Comparison of ENCODE assay signal across 10 cellular contexts in the genomic region with DNA sequence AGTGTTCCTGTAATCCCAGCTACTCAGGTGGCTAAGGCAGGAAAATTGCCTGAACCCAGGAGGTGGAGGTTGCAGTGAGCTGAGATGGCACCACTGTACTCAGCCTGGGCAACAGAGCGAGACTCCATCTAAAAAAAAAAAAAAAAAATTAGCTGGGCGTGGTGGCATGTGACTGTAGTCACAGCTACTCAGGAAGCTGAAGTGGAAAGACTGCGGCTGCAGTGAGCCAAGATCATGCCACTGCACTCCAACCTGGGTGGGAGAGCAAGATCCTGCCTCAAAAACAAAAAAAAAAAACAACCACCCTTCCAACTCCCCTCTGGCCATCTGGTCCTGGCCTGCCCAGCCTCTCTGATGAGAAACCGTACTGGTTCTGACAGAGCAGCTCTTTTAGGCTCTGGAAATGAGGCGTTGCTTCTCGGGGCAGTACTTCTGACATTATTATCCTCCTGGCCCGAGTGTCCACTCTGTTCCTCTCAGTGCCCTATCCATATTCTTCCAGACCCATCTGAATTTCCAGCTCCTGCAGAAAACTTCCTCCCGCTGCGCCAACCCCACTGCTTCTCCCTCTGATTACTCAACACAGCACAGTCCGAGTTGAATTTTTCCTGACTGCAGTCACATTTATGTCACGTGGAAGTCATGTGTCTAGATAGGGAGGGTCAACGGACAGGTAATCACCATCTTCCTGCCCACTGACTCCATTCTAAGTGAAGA. TPM values are rescaled to one million over a fixed set of nuclear protein-coding genes. Genes with fewer than 3 reads are reported as not detected.
DNase-seq lines count a peak whose midpoint lies in the region; ATAC-seq and TF ChIP-seq lines count a peak whose summit lies in the region.
"Had no signal": no experiment of that assay in that cellular context is flagged by ENCODE, and none has a peak within 500 bp of the region (broad histone marks: within the 10 kb centered on the region; RNA-seq: fewer than 3 reads in every experiment).

No MANE protein-coding gene starts in this region.

- H3K36me3 ChIP-seq in gastroesophageal sphincter (peaks cover 0 to 63% of the 10 kb centered on the region in 2 donors), prostate gland (peaks cover 4 to 13% of the 10 kb centered on the region in 2 donors)

- 60 to 61% methylated on average over 5 to 12 of the region's 12 CpGs for WGBS in gastroesophageal sphincter (ENCODE audit: low coverage in 1 of 2), 2 donors
- 34% methylated on average over 12 of the region's 12 CpGs for WGBS in prostate gland

- H3K9me3 ChIP-seq in gastroesophageal sphincter (no peaks in the 10 kb centered on the region), prostate gland (no peaks in the 10 kb centered on the region)

- H3K4me3 ChIP-seq in gastroesophageal sphincter = no peak overlapping the region
- H3K4me3 ChIP-seq in prostate gland = no peak overlapping the region

- DNase-seq in EL (peak; percentile 62), prostate gland (ENCODE audit: low spot score) (peak; percentile 31), NCI-H1048 (lab: John Stamatoyannopoulos, UW) (no peak), SKM-1 (lab: John Stamatoyannopoulos, UW; ENCODE audit: unreplicated experiment) (no peak), HuH-7.5 (ENCODE audit: low spot score) (no peak)
- DNase-seq in activated T-helper 2 cell treated with anti-CD3 and anti-CD28 coated beads, Interferon-gamma antibody, Interleukin-2, Interleukin-4, amounts not matched to agents 10 μg/mL and 5 μg/mL and 100 μg/mL, durations not matched to agents 14 hours and 24 hours and 36 hours (ENCODE audit: low spot score) = no peak
- DNase-seq: NCI-H2081 treated with DMSO at 0.1 percent for 48 hours; stimulated activated naive CD4-positive, alpha-beta T cell had no signal

- TF ChIP-seq EP300 in gastroesophageal sphincter (IDR thresholded peaks at IDR 0.05) = no peak

- H3K9me3 Mint-ChIP-seq in activated T-helper 2 cell treated with anti-CD3 and anti-CD28 coated beads, Interferon-gamma antibody, Interleukin-2, Interleukin-4, amounts not matched to agents 10 μg/mL and 5 μg/mL and 100 μg/mL, durations not matched to agents 14 hours and 24 hours and 36 hours = no peaks in the 10 kb centered on the region

- H3K4me1 ChIP-seq in gastroesophageal sphincter (peaks cover 0 to 56% (median 3%) of the 10 kb centered on the region in 3 donors), prostate gland (replicated peaks) (peaks cover 11% of the 10 kb centered on the region)

- H3K36me3 Mint-ChIP-seq in activated T-helper 2 cell treated with anti-CD3 and anti-CD28 coated beads, Interferon-gamma antibody, Interleukin-2, Interleukin-4, amounts not matched to agents 10 μg/mL and 5 μg/mL and 100 μg/mL, durations not matched to agents 14 hours and 24 hours and 36 hours (ENCODE audit: low read depth) = peaks cover 37% of the 10 kb centered on the region

- H3K27ac ChIP-seq in gastroesophageal sphincter = peak overlapping the region in 3 of 4 donors; percentile 41 to 52 (median 49)
- peak overlapping the region; percentile 34 to 42 for H3K27ac ChIP-seq in prostate gland

- no peaks in the 10 kb centered on the region for H3K27me3 ChIP-seq in gastroesophageal sphincter
- no peaks in the 10 kb centered on the region for H3K27me3 ChIP-seq in prostate gland (replicated peaks; ENCODE audit: insufficient read depth)

- H3K27ac Mint-ChIP-seq in activated T-helper 2 cell treated with anti-CD3 and anti-CD28 coated beads, Interferon-gamma antibody, Interleukin-2, Interleukin-4, amounts not matched to agents 10 μg/mL and 5 μg/mL and 100 μg/mL, durations not matched to agents 14 hours and 24 hours and 36 hours = peak overlapping the region; percentile 10

- TF ChIP-seq CTCF in gastroesophageal sphincter (IDR thresholded peaks at IDR 0.05) (no peak), prostate gland (IDR thresholded peaks at IDR 0.05) (no peak)

- H3K4me1 Mint-ChIP-seq in activated T-helper 2 cell treated with anti-CD3 and anti-CD28 coated beads, Interferon-gamma antibody, Interleukin-2, Interleukin-4, amounts not matched to agents 10 μg/mL and 5 μg/mL and 100 μg/mL, durations not matched to agents 14 hours and 24 hours and 36 hours (ENCODE audit: low read depth) = peaks cover 23% of the 10 kb centered on the region

- H3K27me3 Mint-ChIP-seq in activated T-helper 2 cell treated with anti-CD3 and anti-CD28 coated beads, Interferon-gamma antibody, Interleukin-2, Interleukin-4, amounts not matched to agents 10 μg/mL and 5 μg/mL and 100 μg/mL, durations not matched to agents 14 hours and 24 hours and 36 hours (ENCODE audit: low read depth) = no peaks in the 10 kb centered on the region

- ATAC-seq in gastroesophageal sphincter = no peak
- ATAC-seq in GM21447 (IDR thresholded peaks at IDR 0.05; ENCODE audit: unreplicated experiment) = no peak

- H3K4me3 Mint-ChIP-seq in activated T-helper 2 cell treated with anti-CD3 and anti-CD28 coated beads, Interferon-gamma antibody, Interleukin-2, Interleukin-4, amounts not matched to agents 10 μg/mL and 5 μg/mL and 100 μg/mL, durations not matched to agents 14 hours and 24 hours and 36 hours (ENCODE audit: low read depth) = no peak overlapping the region

- TF ChIP-seq POLR2A in gastroesophageal sphincter (IDR thresholded peaks at IDR 0.05) (no peak), prostate gland (IDR thresholded peaks at IDR 0.05) (peak; percentile 20)

- intact Hi-C loops in activated T-helper 2 cell treated with anti-CD3 and anti-CD28 coated beads, Interferon-gamma antibody, Interleukin-2, Interleukin-4, amounts not matched to agents 10 μg/mL and 5 μg/mL and 100 μg/mL, durations not matched to agents 14 hours and 24 hours and 36 hours (cut with micrococcal nuclease) = no loop called here
- intact Hi-C loops in prostate gland (cut with DNase I) = no loop called here

RNA-seq across cellular contexts. Expression of gene GGA2, which starts 13.3 kb away (rescaled TPM):
- 108 and 110 TPM in 2 replicates for total RNA-seq in activated T-helper 2 cell treated with anti-CD3 and anti-CD28 coated beads, Interferon-gamma antibody, Interleukin-2, Interleukin-4, amounts not matched to agents 10 μg/mL and 5 μg/mL and 100 μg/mL, durations not matched to agents 14 hours and 24 hours and 36 hours
- total RNA-seq in gastroesophageal sphincter = 10 to 100 TPM; 36.5 to 50.5 (median 41.5) TPM
- 100 to 1,000 TPM in 1 of 2 donors, 10 to 100 TPM in 1; 75.7 to 105 TPM for total RNA-seq in prostate gland

RNA-seq across cellular contexts. Expression of gene COG7, which starts 44.0 kb away (rescaled TPM):
- total RNA-seq in activated T-helper 2 cell treated with anti-CD3 and anti-CD28 coated beads, Interferon-gamma antibody, Interleukin-2, Interleukin-4, amounts not matched to agents 10 μg/mL and 5 μg/mL and 100 μg/mL, durations not matched to agents 14 hours and 24 hours and 36 hours = 23.8 and 24.2 TPM in 2 replicates
- total RNA-seq in gastroesophageal sphincter (10 to 100 TPM in 3 of 4 donors, 1 to 10 TPM in 1; 6.9 to 18.6 (median 16.0) TPM), prostate gland (10 to 100 TPM; 34.0 to 35.3 TPM)

Comparison
In these comparisons a context has a peak if more than half of its experiments do, and no peak if none do; other contexts are left out.
1. DNase-seq: peak in EL (single experiment) and prostate gland (single experiment); none in activated T-helper 2 cell treated with anti-CD3 and anti-CD28 coated beads, Interferon-gamma antibody, Interleukin-2, Interleukin-4, amounts not matched to agents 10 μg/mL and 5 μg/mL and 100 μg/mL, durations not matched to agents 14 hours and 24 hours and 36 hours (single experiment), NCI-H1048 (single experiment), SKM-1 (single experiment) and HuH-7.5 (single experiment).